8 cellular contexts compared by ENCODE assay signal in genomic region chrX:40108084-40108958, GRCh38. TPM values are rescaled to one million over a fixed set of nuclear protein-coding genes. Genes with fewer than 3 reads are reported as not detected.
A peak's percentile ranks its signal among the peaks of the same experiment; 100 is the strongest.
DNase-seq lines count a peak whose midpoint lies in the region; ATAC-seq, FAIRE-seq and TF ChIP-seq lines count a peak whose summit lies in the region.

No MANE protein-coding gene starts in this region.

- POLR2A ChIA-PET in Caco-2 (lab: Charles Lee), result interaction anchor here (0.5 to 1.1 kb wide), 3 partner anchors 11 to 68 kb away, joined by 3 to 5 read pairs (median 4); partner anchors contain the start of gene BCOR

- no peak for ATAC-seq in HG02759 (IDR thresholded peaks at IDR 0.05; ENCODE audit: unreplicated experiment)

- no TSS peak for BruUV-seq in Caco-2 (replicated peaks; lab: Mats Ljungman, UMichigan)

- H3K79me2 ChIP-seq in astrocyte (ENCODE audit: insufficient read depth, low read length), result no peaks in the 10 kb centered on the region

- no peak for TF ChIP-seq CTCF in Caco-2 (IDR thresholded peaks at IDR 0.05; ENCODE audit: insufficient read depth in 1 of 2, low read depth in 1 of 2, low read length in 1 of 2, severe bottlenecking in 1 of 2, unreplicated experiment in 1 of 2)
- no peak for TF ChIP-seq CTCF in astrocyte (IDR thresholded peaks at IDR 0.05; ENCODE audit: insufficient read depth, low read depth, low read length)

- H3K27me3 Mint-ChIP-seq in Caco-2 (ENCODE audit: insufficient read depth, unreplicated experiment) (no peaks in the 10 kb centered on the region), astrocyte (ENCODE audit: low read depth, unreplicated experiment) (peaks cover 4% of the 10 kb centered on the region), immature natural killer cell (ENCODE audit: low read depth in 3 of 3) (peaks cover 11 to 18% (median 17%) of the 10 kb centered on the region in 3 donors)

- H3K4me1 Mint-ChIP-seq in Caco-2 (ENCODE audit: low read depth, unreplicated experiment), result peaks cover 6% of the 10 kb centered on the region
- H3K4me1 Mint-ChIP-seq in astrocyte (ENCODE audit: low read depth, unreplicated experiment), result peaks cover 2% of the 10 kb centered on the region
- peaks cover 10 to 11% of the 10 kb centered on the region in 2 donors for H3K4me1 Mint-ChIP-seq in immature natural killer cell

- CTCF ChIA-PET in Caco-2 (lab: Charles Lee), result interaction anchor here (1.0 kb wide), 1 partner anchor 364 kb away, joined by 3 read pairs; no protein-coding TSS in a partner anchor

- DNase-seq in Caco-2, result peak; percentile 76 to 80
- DNase-seq in astrocyte (ENCODE audit: low read depth), result no peak
- no peak for DNase-seq in immature natural killer cell
- no peak for DNase-seq in SIG-M5 (lab: John Stamatoyannopoulos, UW)
- no peak for DNase-seq in central memory CD4-positive, alpha-beta T cell

- H3K9me3 Mint-ChIP-seq in Caco-2 (ENCODE audit: unreplicated experiment), result no peaks in the 10 kb centered on the region
- H3K9me3 Mint-ChIP-seq in astrocyte (ENCODE audit: unreplicated experiment), result peaks cover 2% of the 10 kb centered on the region
- peaks cover 0 to 2% (median 0%) of the 10 kb centered on the region in 6 donors for H3K9me3 Mint-ChIP-seq in immature natural killer cell

- peak overlapping the region; percentile 76 for H3K4me3 Mint-ChIP-seq in Caco-2 (ENCODE audit: unreplicated experiment)
- H3K4me3 Mint-ChIP-seq in astrocyte (ENCODE audit: unreplicated experiment), result peak overlapping the region; percentile 77
- peak overlapping the region; percentile 51 to 71 (median 66) for H3K4me3 Mint-ChIP-seq in immature natural killer cell

- H3K27ac Mint-ChIP-seq in Caco-2 (ENCODE audit: unreplicated experiment), result peak overlapping the region; percentile 59
- peak overlapping the region; percentile 66 for H3K27ac Mint-ChIP-seq in astrocyte (ENCODE audit: unreplicated experiment)
- H3K27ac Mint-ChIP-seq in immature natural killer cell, result no peak overlapping the region

- peaks cover 8% of the 10 kb centered on the region for H3K4me1 ChIP-seq in Caco-2
- peaks cover 28% of the 10 kb centered on the region for H3K4me1 ChIP-seq in astrocyte (ENCODE audit: insufficient read depth, low read length)

- H3K36me3 ChIP-seq in Caco-2 (ENCODE audit: control insufficient read depth, insufficient read depth, low read length), result no peaks in the 10 kb centered on the region
- no peaks in the 10 kb centered on the region for H3K36me3 ChIP-seq in astrocyte (ENCODE audit: insufficient read depth, low read length)

- no peak; the same call in 1 of the 2 replicates for TF ChIP-seq EP300 in Ishikawa (IDR thresholded peaks at IDR 0.05; ENCODE audit: borderline replicate concordance)

- H3K4me2 ChIP-seq in astrocyte (ENCODE audit: low read length), result peak overlapping the region; percentile 82

- no peaks in the 10 kb centered on the region for H3K9me3 ChIP-seq in Caco-2
- H3K9me3 ChIP-seq in astrocyte (ENCODE audit: insufficient read depth, low read depth, low read length), result no peaks in the 10 kb centered on the region

- TF ChIP-seq RAD21 in Ishikawa (IDR thresholded peaks at IDR 0.05; ENCODE audit: low read depth), result peak; percentile 3; the same call in 1 of the 2 replicates

- peak overlapping the region; percentile 61 for H3K9ac ChIP-seq in astrocyte (ENCODE audit: low read length)

- H3K4me3 ChIP-seq in Caco-2 (ENCODE audit: low read depth, low read length) (peak overlapping the region; percentile 66), astrocyte (ENCODE audit: insufficient read depth, low read depth, low read length) (peak overlapping the region; percentile 28), skin epidermis (peak overlapping the region; percentile 37 to 57 (median 47))

- no peak for FAIRE-seq in astrocyte (lab: Jason Lieb, UNC)

- no peaks in the 10 kb centered on the region for H4K20me1 ChIP-seq in astrocyte (ENCODE audit: insufficient read depth, low read length)

- intact Hi-C loops in Caco-2 (cut with micrococcal nuclease; ENCODE audit: unreplicated experiment), result loop anchor here (2.0 to 10.0 kb wide), 2 partner anchors 38 to 366 kb away; no protein-coding TSS in a partner anchor

- H3K27ac ChIP-seq in astrocyte (ENCODE audit: low read depth, low read length) (peak overlapping the region; percentile 56), skin epidermis (peak overlapping the region; percentile 19 to 93 (median 84))

- H2AFZ ChIP-seq in astrocyte (ENCODE audit: low read depth, low read length), result peak overlapping the region; percentile 47

- H3K36me3 Mint-ChIP-seq in Caco-2 (ENCODE audit: insufficient read depth, unreplicated experiment) (peaks cover 13% of the 10 kb centered on the region), astrocyte (ENCODE audit: low read depth, unreplicated experiment) (no peaks in the 10 kb centered on the region), immature natural killer cell (no peaks in the 10 kb centered on the region)

- H3K27me3 ChIP-seq in Caco-2 (replicated peaks; ENCODE audit: control insufficient read depth, insufficient read depth, low read length) (no peaks in the 10 kb centered on the region), astrocyte (ENCODE audit: insufficient read depth, low read length) (no peaks in the 10 kb centered on the region)

TF ChIP-seq in Ishikawa, 13 proteins besides CTCF, POLR2A, EP300 and RAD21:
- TF ChIP-seq TEAD4 (IDR thresholded peaks at IDR 0.05) (0 out of 2 replicates have a peak, but pooled peaks have one; percentile 12), CREB1 (IDR thresholded peaks at IDR 0.05; ENCODE audit: low read depth) (no peak), EGR1 (IDR thresholded peaks at IDR 0.05) (no peak), FOXM1 (IDR thresholded peaks at IDR 0.05; ENCODE audit: borderline replicate concordance, low read depth) (no peak), ZBTB7A (IDR thresholded peaks at IDR 0.05; ENCODE audit: low read depth) (no peak), TAF1 (IDR thresholded peaks at IDR 0.05; ENCODE audit: low read depth) (no peak), CEBPB (IDR thresholded peaks at IDR 0.05) (no peak), TCF12 (IDR thresholded peaks at IDR 0.05; ENCODE audit: low read depth) (no peak), YY1 (IDR thresholded peaks at IDR 0.05; ENCODE audit: low read depth) (no peak), REST (IDR thresholded peaks at IDR 0.05; ENCODE audit: low read depth) (no peak), USF1 (IDR thresholded peaks at IDR 0.05) (no peak), MAX (IDR thresholded peaks at IDR 0.05) (0 out of 2 replicates have a peak, but pooled peaks have one; percentile 36), NFIC (IDR thresholded peaks at IDR 0.05) (peak; percentile 17; the same call in 1 of the 2 replicates)

RNA-seq across cellular contexts. Expression of gene BCOR, which starts 10.6 kb away (rescaled TPM):
- total RNA-seq in Caco-2 (2022) (16.2 and 18.6 TPM in 2 replicates), astrocyte (9.0 TPM in 2 replicates)
- polyA plus RNA-seq in immature natural killer cell, result 1 to 10 TPM in 2 of 3 donors, not detected in 1; 3.4 to 7.2 TPM

Comparison
In these comparisons a context has a peak if more than half of its experiments do, and no peak if none do; other contexts are left out.
1. DNase-seq: peak in Caco-2 (2 of 2); none in astrocyte (single experiment), immature natural killer cell (0 of 3), SIG-M5 (single experiment) and central memory CD4-positive, alpha-beta T cell (single experiment).
2. H3K27ac Mint-ChIP-seq: peak in Caco-2 (single experiment) and astrocyte (single experiment); none in immature natural killer cell (0 of 6).
3. Peak in every context shown above with its lines, with median percentiles within 50 percentile points of each other: H3K4me3 ChIP-seq and H3K4me3 Mint-ChIP-seq.